ENCODE assay signal across 17 cellular contexts in the genomic region with DNA sequence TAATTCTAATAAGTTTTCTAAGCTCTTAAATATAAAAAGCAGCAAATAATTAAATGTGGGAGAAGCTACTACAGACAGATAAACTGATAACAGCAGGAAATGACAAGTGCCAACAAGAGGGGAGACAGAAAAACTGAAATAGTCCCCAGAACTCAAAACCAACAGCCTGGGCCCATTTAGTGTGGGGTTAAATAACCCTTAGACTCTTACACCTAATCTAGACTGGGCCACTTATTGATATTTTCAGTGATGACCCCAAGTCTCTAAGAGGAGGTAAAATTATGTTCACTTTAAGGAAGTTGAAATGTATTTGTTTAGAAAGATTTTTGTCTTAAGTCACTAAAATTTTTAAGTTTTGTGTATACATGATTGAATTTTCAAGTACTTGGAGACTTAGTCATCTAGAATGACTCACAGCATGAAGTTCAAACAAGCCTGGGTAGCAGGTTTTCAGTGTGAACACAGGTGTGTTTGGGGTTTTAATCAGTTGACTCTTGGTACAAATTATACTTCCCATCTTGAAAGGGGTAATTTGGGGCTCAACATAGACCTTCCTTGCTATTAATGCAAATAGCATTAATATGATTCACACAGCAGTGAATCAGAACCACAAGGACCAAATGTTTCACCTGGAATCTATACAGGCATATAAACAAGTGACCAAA. TPM values are rescaled to one million over a fixed set of nuclear protein-coding genes. Genes with fewer than 3 reads are reported as not detected.
DNase-seq lines count a peak whose midpoint lies in the region; ATAC-seq and TF ChIP-seq lines count a peak whose summit lies in the region.
"Had no signal": no experiment of that assay in that cellular context is flagged by ENCODE, and none has a peak within 500 bp of the region (broad histone marks: within the 10 kb centered on the region; RNA-seq: fewer than 3 reads in every experiment).

No MANE protein-coding gene starts in this region.

- no peaks in the 10 kb centered on the region for H3K9me3 ChIP-seq in gastrocnemius medialis
- H3K9me3 ChIP-seq: sigmoid colon, thoracic aorta had no signal

- TF ChIP-seq POLR2A in gastrocnemius medialis (IDR thresholded peaks at IDR 0.05) = no peak

- H3K27ac ChIP-seq in gastrocnemius medialis = no peak overlapping the region
- H3K27ac ChIP-seq: KMS-11, sigmoid colon, thoracic aorta had no signal

- intact Hi-C loops in gastrocnemius medialis (cut with DNase I; ENCODE audit: low total_unique reads) = no loop called here

- no peaks in the 10 kb centered on the region for H3K27me3 ChIP-seq in gastrocnemius medialis
- H3K27me3 ChIP-seq: sigmoid colon had no signal

- no peak for TF ChIP-seq CTCF in gastrocnemius medialis (IDR thresholded peaks at IDR 0.05 in 4 of 5, conservative IDR thresholded peaks at IDR 0.05 in 1 of 5)

- H3K4me1 ChIP-seq in gastrocnemius medialis = no peaks in the 10 kb centered on the region
- H3K4me1 ChIP-seq: sigmoid colon had no signal

- ATAC-seq in HG03378 (IDR thresholded peaks at IDR 0.05; ENCODE audit: unreplicated experiment) = no peak
- no peak for ATAC-seq in gastrocnemius medialis

- DNase-seq in NCI-H345 (lab: John Stamatoyannopoulos, UW) (peak; percentile 21), NCI-H345 treated with DMSO at 0.1 percent for 48 hours (lab: John Stamatoyannopoulos, UW; ENCODE audit: unreplicated experiment) (no peak), NCI-H510A (lab: John Stamatoyannopoulos, UW) (peak; percentile 15), dermis blood vessel endothelial cell (peak; percentile 32), renal cortical epithelial cell (ENCODE audit: low read depth) (peak; percentile 94), gastrocnemius medialis (no peak), NCI-H82 treated with DMSO at 0.1 percent for 48 hours (lab: John Stamatoyannopoulos, UW; ENCODE audit: unreplicated experiment) (no peak)
- DNase-seq: activated CD4-positive, CD25-positive, alpha-beta regulatory T cell; activated T-cell treated with anti-CD3 and anti-CD28 coated beads, Interleukin-2, amount 50 U/mL, for 24 hours; DND-41; NCI-H2171 treated with DMSO at 0.1 percent for 48 hours; nephron progenitor cell; SHP77 treated with DMSO at 0.1 percent for 48 hours; sigmoid colon had no signal

- H3K4me3 ChIP-seq in gastrocnemius medialis = no peak overlapping the region
- H3K4me3 ChIP-seq: sigmoid colon, thoracic aorta had no signal

- no peaks in the 10 kb centered on the region for H3K36me3 ChIP-seq in gastrocnemius medialis
- H3K36me3 ChIP-seq: sigmoid colon, thoracic aorta had no signal

- in situ Hi-C loops in gastrocnemius medialis (cut with MboI; ENCODE audit: low sequenced_read_pairs in 4 of 4) = no loop called here

RNA-seq across cellular contexts. Expression of gene MYO3B, which starts 54.9 kb away (rescaled TPM):
- total RNA-seq in dermis blood vessel endothelial cell (not detected in 2 replicates), renal cortical epithelial cell (1.4 and 10.6 TPM in 2 replicates), gastrocnemius medialis (under 1 TPM in 2 of 4 donors, not detected in 2; 0.07 to 0.27 TPM)
- total RNA-seq: sigmoid colon, thoracic aorta had no signal

Comparison
In these comparisons a context has a peak if more than half of its experiments do, and no peak if none do; other contexts are left out.
1. DNase-seq: peak in NCI-H345 (single experiment), NCI-H510A (single experiment), dermis blood vessel endothelial cell (single experiment) and renal cortical epithelial cell (single experiment); none in NCI-H345 treated with DMSO at 0.1 percent for 48 hours (single experiment), gastrocnemius medialis (0 of 2) and NCI-H82 treated with DMSO at 0.1 percent for 48 hours (single experiment).